In genomic region chr4:155442267-155443105, GRCh38 we compare ENCODE assay signal across 8 cellular contexts.
DNase-seq lines count a peak whose midpoint lies in the region; ATAC-seq, FAIRE-seq and TF ChIP-seq lines count a peak whose summit lies in the region.

No MANE protein-coding gene starts in this region.

- no peak for TF ChIP-seq EP300 in upper lobe of left lung (IDR thresholded peaks at IDR 0.05)

- H3K27me3 ChIP-seq in adrenal gland (no peaks in the 10 kb centered on the region), heart left ventricle (no peaks in the 10 kb centered on the region), upper lobe of left lung (no peaks in the 10 kb centered on the region)

- WGBS in adrenal gland, 4 donors, result 44 to 46% (median 45%) methylated on average over 10 of the region's 10 CpGs
- WGBS in heart left ventricle, 4 donors, result 51 to 58% (median 55%) methylated on average over 10 of the region's 10 CpGs
- WGBS in upper lobe of left lung, 2 donors, result 35 to 39% methylated on average over 10 of the region's 10 CpGs

- peak; percentile 58 for FAIRE-seq in D721Med (lab: Jason Lieb, UNC)

- H3K36me3 ChIP-seq in adrenal gland (replicated peaks in 1 of 2) (no peaks in the 10 kb centered on the region), heart left ventricle (no peaks in the 10 kb centered on the region), upper lobe of left lung (no peaks in the 10 kb centered on the region)

- no peak overlapping the region for H3K4me3 ChIP-seq in adrenal gland
- H3K4me3 ChIP-seq in heart left ventricle, result peak overlapping the region in 9 of 12 donors; percentile 17 to 52 (median 33)
- peak overlapping the region in 1 of 4 donors; percentile 13 for H3K4me3 ChIP-seq in upper lobe of left lung

- no peaks in the 10 kb centered on the region for H3K9me3 ChIP-seq in adrenal gland (replicated peaks in 1 of 3)
- H3K9me3 ChIP-seq in heart left ventricle, result no peaks in the 10 kb centered on the region
- H3K9me3 ChIP-seq in upper lobe of left lung, result no peaks in the 10 kb centered on the region

- no peak overlapping the region for H3K27ac ChIP-seq in adrenal gland
- H3K27ac ChIP-seq in heart left ventricle, result peak overlapping the region in 10 of 12 donors; percentile 22 to 72 (median 38)
- peak overlapping the region in 1 of 4 donors; percentile 30 for H3K27ac ChIP-seq in upper lobe of left lung

- TF ChIP-seq CTCF in D721Med (IDR thresholded peaks at IDR 0.05; ENCODE audit: insufficient read depth, missing control alignments), result peak; percentile 95
- TF ChIP-seq CTCF in adrenal gland (IDR thresholded peaks at IDR 0.05), result peak; percentile 63 to 94 (median 84)
- peak; percentile 91 to 99 (median 97) for TF ChIP-seq CTCF in heart left ventricle (IDR thresholded peaks at IDR 0.05)
- TF ChIP-seq CTCF in upper lobe of left lung (IDR thresholded peaks at IDR 0.05), result peak; percentile 70 to 91 (median 81)

- DNase-seq in D721Med (ENCODE audit: insufficient read length, low spot score) (no peak), HuH-7 (ENCODE audit: low spot score) (peak; percentile 34), SKM-1 treated with dmso at 0.1 percent for 144 hours (lab: John Stamatoyannopoulos, UW; ENCODE audit: unreplicated experiment) (peak; percentile 21), adrenal gland (peak; percentile 57 to 93 (median 75)), heart left ventricle (peak; percentile 76 to 90 (median 85)), posterior vena cava (ENCODE audit: low spot score) (peak; percentile 95), upper lobe of left lung (peak in 1 of 2 donors; percentile 77)

- H3K4me1 ChIP-seq in adrenal gland (replicated peaks in 1 of 2), result no peaks in the 10 kb centered on the region
- H3K4me1 ChIP-seq in heart left ventricle, result peaks cover 0 to 14% (median 3%) of the 10 kb centered on the region in 12 donors
- no peaks in the 10 kb centered on the region for H3K4me1 ChIP-seq in upper lobe of left lung

- intact Hi-C loops in adrenal gland (cut with DNase I) (loop anchor here (5.0 to 10.0 kb wide), 2 partner anchors 342 to 345 kb away; no protein-coding TSS in a partner anchor), heart left ventricle (cut with DNase I) (loop anchor here in 9 of 10 donors (1.0 to 10.0 kb wide), 12 partner anchors 70 to 346 kb away; partner anchors contain the start of genes GUCY1A1 (in 4 of the 9) and GUCY1B1 (in 1 of the 9)), posterior vena cava (cut with DNase I) (loop anchor here in 1 of 2 donors (5.0 to 10.0 kb wide), 2 partner anchors 332 to 510 kb away; partner anchors contain the start of gene CTSO)

- peak; percentile 77 for ATAC-seq in GM21367 (IDR thresholded peaks at IDR 0.05; ENCODE audit: unreplicated experiment)
- peak; percentile 76 to 95 (median 88) for ATAC-seq in heart left ventricle
- ATAC-seq in upper lobe of left lung (ENCODE audit: low FRiP score in 2 of 2), result peak; percentile 89 to 95

- TF ChIP-seq POLR2A in adrenal gland (IDR thresholded peaks at IDR 0.05) (no peak), heart left ventricle (IDR thresholded peaks at IDR 0.05) (no peak), upper lobe of left lung (IDR thresholded peaks at IDR 0.05) (no peak)

Comparison
In these comparisons a context has a peak if more than half of its experiments do, and no peak if none do; other contexts are left out.
1. H3K27ac ChIP-seq: peak in heart left ventricle (10 of 12); none in adrenal gland (0 of 5).
2. H3K4me3 ChIP-seq: peak in heart left ventricle (9 of 12); none in adrenal gland (0 of 4).
3. Peak in every context shown above with its lines, with median percentiles within 50 percentile points of each other: CTCF ChIP-seq and ATAC-seq.